In genomic region chr20:51738877-51739447, GRCh38 we compare ENCODE assay signal across 20 cellular contexts. TPM values are rescaled to one million over a fixed set of nuclear protein-coding genes. Genes with fewer than 3 reads are reported as not detected.
A peak's percentile ranks its signal among the peaks of the same experiment; 100 is the strongest.
DNase-seq lines count a peak whose midpoint lies in the region; TF ChIP-seq lines count a peak whose summit lies in the region.
"Had no signal": no experiment of that assay in that cellular context is flagged by ENCODE, and none has a peak within 500 bp of the region (broad histone marks: within the 10 kb centered on the region; RNA-seq: fewer than 3 reads in every experiment).

No MANE protein-coding gene starts in this region.

- H3T11ph ChIP-seq in H9 (ENCODE audit: low read length) = no peak overlapping the region

- H3K9ac ChIP-seq in H9 (ENCODE audit: extremely low read depth, insufficient read length, low read length) = no peak overlapping the region

- no peak overlapping the region for H3K4me3 ChIP-seq in stomach
- H3K4me3 ChIP-seq: cardiac muscle cell, suprapubic skin had no signal

- H3K23me2 ChIP-seq in H9 (ENCODE audit: insufficient read length, low read depth, low read length, poor library complexity, severe bottlenecking) = no peaks in the 10 kb centered on the region

- no peaks in the 10 kb centered on the region for H3K79me1 ChIP-seq in H9 (ENCODE audit: insufficient read depth, low read depth, low read length, poor library complexity, severe bottlenecking)

- no peaks in the 10 kb centered on the region for H3K27me3 ChIP-seq in H9 (ENCODE audit: insufficient read depth, low read length)
- no peaks in the 10 kb centered on the region for H3K27me3 ChIP-seq in stomach
- H3K27me3 ChIP-seq: cardiac muscle cell, suprapubic skin had no signal

- no peak for TF ChIP-seq CTCF in H9 (conservative IDR thresholded peaks at IDR 0.05)
- no peak for TF ChIP-seq CTCF in stomach (IDR thresholded peaks at IDR 0.05)
- no peak for TF ChIP-seq CTCF in CD14-positive monocyte (IDR thresholded peaks at IDR 0.05)

- H3K27me3 Mint-ChIP-seq in H9 (ENCODE audit: low read depth) = no peaks in the 10 kb centered on the region
- H3K27me3 Mint-ChIP-seq in immature natural killer cell (ENCODE audit: low read depth in 3 of 3) = peaks cover 0 to 5% (median 2%) of the 10 kb centered on the region in 3 donors
- peaks cover 0 to 6% (median 0%) of the 10 kb centered on the region in 3 donors for H3K27me3 Mint-ChIP-seq in CD14-positive monocyte (ENCODE audit: low read depth in 3 of 3)

- no peak overlapping the region for H4K8ac ChIP-seq in H9 (replicated peaks; ENCODE audit: insufficient read length, low read depth, low read length)

- DNase-seq in H9 (no peak), M059J (ENCODE audit: low read depth) (peak; percentile 39), immature natural killer cell (peak in 2 of 3 donors; percentile 0 to 14), stomach (peak; percentile 65), CD14-positive monocyte (ENCODE audit: low spot score) (no peak), epidermal melanocyte (ENCODE audit: insufficient read length, low spot score) (no peak)
- DNase-seq in activated CD4-positive, alpha-beta T cell treated with anti-CD3 and anti-CD28 coated beads, Interleukin-2, amount 50 U/mL, for 48 hours = no peak
- DNase-seq: activated CD4-positive, alpha-beta T cell treated with anti-CD3 and anti-CD28 coated beads for 48 hours; activated CD8-positive, alpha-beta memory T cell treated with anti-CD3 and anti-CD28 coated beads, Interleukin-2, amount 50 U/mL, for 4 hours; activated effector memory CD4-positive, alpha-beta T cell treated with Interleukin-2 at 50 U/mL for 16 hours; CD8-positive, alpha-beta T cell; dermis blood vessel endothelial cell; NCI-H1436 treated with DMSO at 0.1 percent for 48 hours; NCI-H2171 treated with DMSO at 0.1 percent for 48 hours; NCI-H69; right cardiac atrium; SIG-M5; T-helper 1 cell had no signal

- H4K20me1 ChIP-seq in H9 (ENCODE audit: control insufficient read depth, insufficient read depth, insufficient read length) = no peaks in the 10 kb centered on the region

- TF ChIP-seq EP300 in stomach (IDR thresholded peaks at IDR 0.05) = no peak

- intact Hi-C loops in stomach (cut with DNase I; ENCODE audit: low total_unique reads) (no loop called here), CD14-positive monocyte (cut with micrococcal nuclease) (no loop called here)

- H3K27ac ChIP-seq in H9 (ENCODE audit: insufficient read length, low read depth, low read length) = no peak overlapping the region
- peak overlapping the region in 3 of 5 donors; percentile 12 to 49 (median 24) for H3K27ac ChIP-seq in stomach
- H3K27ac ChIP-seq: cardiac muscle cell, suprapubic skin had no signal

- no peak overlapping the region for H2BK5ac ChIP-seq in H9 (ENCODE audit: insufficient read length, low read length)

- H3K36me3 ChIP-seq in stomach = no peaks in the 10 kb centered on the region
- H3K36me3 ChIP-seq: cardiac muscle cell, suprapubic skin had no signal

- no peak for TF ChIP-seq POLR2A in stomach (IDR thresholded peaks at IDR 0.05)

- no peak overlapping the region for H3K18ac ChIP-seq in H9 (ENCODE audit: insufficient read length, low read depth, low read length)

- H3K9me3 ChIP-seq in H9 (ENCODE audit: control insufficient read depth, low read depth, low read length) = no peaks in the 10 kb centered on the region
- H3K9me3 ChIP-seq in stomach = no peaks in the 10 kb centered on the region
- H3K9me3 ChIP-seq: suprapubic skin had no signal

- H3K4me1 ChIP-seq in H9 (ENCODE audit: insufficient read depth, low read length) (no peaks in the 10 kb centered on the region), stomach (peaks cover 24 to 55% (median 38%) of the 10 kb centered on the region in 4 donors)

- H2BK20ac ChIP-seq in H9 (ENCODE audit: low read depth, low read length, poor library complexity, severe bottlenecking) = no peak overlapping the region

- no peak overlapping the region for H3K4me2 ChIP-seq in H9 (ENCODE audit: insufficient read depth, insufficient read length, low read length)

- H3K56ac ChIP-seq in H9 (ENCODE audit: insufficient read length, low read depth, low read length) = no peak overlapping the region

- H3K9me3 Mint-ChIP-seq in H9 = no peaks in the 10 kb centered on the region
- H3K9me3 Mint-ChIP-seq in immature natural killer cell = peaks cover 0 to 2% (median 0%) of the 10 kb centered on the region in 6 donors
- peaks cover 0 to 1% (median 0%) of the 10 kb centered on the region in 7 donors for H3K9me3 Mint-ChIP-seq in CD14-positive monocyte
- H3K9me3 Mint-ChIP-seq: CD8-positive, alpha-beta T cell had no signal

- no peak overlapping the region for H2AFZ ChIP-seq in H9 (ENCODE audit: low read length)

- no CpG with 5 or more reads among the region's 12 CpGs for WGBS in H9 (ENCODE audit: extremely low coverage, insufficient read length, low lambda C conversion rate)
- WGBS in stomach, 5 donors = 83 to 89% (median 86%) methylated on average over 12 of the region's 12 CpGs

- H3K27ac Mint-ChIP-seq in H9 (peak overlapping the region in 2 of 3 experiments; percentile 75 to 87; a peak in 4 of 7 replicates), immature natural killer cell (no peak overlapping the region), CD14-positive monocyte (peak overlapping the region in 1 of 7 donors; percentile 57)
- H3K27ac Mint-ChIP-seq: CD8-positive, alpha-beta T cell had no signal

- no peak overlapping the region for H3K4ac ChIP-seq in H9 (ENCODE audit: low read depth, low read length)

- no peak overlapping the region for H2AK5ac ChIP-seq in H9 (ENCODE audit: insufficient read length, low read length)

- H4K5ac ChIP-seq in H9 (ENCODE audit: insufficient read length, low read depth, low read length) = no peak overlapping the region

- H3K4me1 Mint-ChIP-seq in H9 (peaks cover 10 to 13% of the 10 kb centered on the region in 2 experiments; a peak in 3 of 4 replicates), immature natural killer cell (peaks cover 0 to 16% of the 10 kb centered on the region in 2 donors), CD14-positive monocyte (peaks cover 5% of the 10 kb centered on the region)

- H4K91ac ChIP-seq in H9 (ENCODE audit: insufficient read length, low read depth, low read length) = no peak overlapping the region

- H3K36me3 Mint-ChIP-seq in H9 (ENCODE audit: insufficient read depth in 1 of 3, low read depth in 3 of 3) (no peaks in the 10 kb centered on the region), immature natural killer cell (no peaks in the 10 kb centered on the region), CD14-positive monocyte (no peaks in the 10 kb centered on the region)
- H3K36me3 Mint-ChIP-seq: CD8-positive, alpha-beta T cell had no signal

- no peak overlapping the region for H3K14ac ChIP-seq in H9 (ENCODE audit: insufficient read depth, low read length)

- no peak overlapping the region for H2BK15ac ChIP-seq in H9 (ENCODE audit: low read depth, low read length)

- no peak overlapping the region for H3K23ac ChIP-seq in H9 (ENCODE audit: insufficient read length, low read depth, low read length)

- no peaks in the 10 kb centered on the region for H3K79me2 ChIP-seq in H9 (ENCODE audit: insufficient read depth, low read length)

- H3K4me3 Mint-ChIP-seq in H9 = no peak overlapping the region
- H3K4me3 Mint-ChIP-seq in immature natural killer cell = peak overlapping the region in 1 of 5 donors; percentile 30
- no peak overlapping the region for H3K4me3 Mint-ChIP-seq in CD14-positive monocyte
- H3K4me3 Mint-ChIP-seq: CD8-positive, alpha-beta T cell had no signal

- no peak overlapping the region for H2BK12ac ChIP-seq in H9 (ENCODE audit: insufficient read length, low read depth, low read length)

- H2BK120ac ChIP-seq in H9 (ENCODE audit: low read depth, low read length, poor library complexity, severe bottlenecking) = no peak overlapping the region

RNA-seq across cellular contexts. Expression of gene ATP9A, which starts 29.2 kb away (rescaled TPM):
- 11.5 and 12.1 TPM in 2 replicates for total RNA-seq in H9 (2021)
- 11.0 and 20.6 TPM in 2 replicates for total RNA-seq in M059J (2014; rRNA removed; shearing (Covaris generic))
- polyA plus RNA-seq in immature natural killer cell = 1 to 10 TPM in 2 of 3 donors, under 1 TPM in 1; 0.82 to 2.8 (median 1.2) TPM
- total RNA-seq in stomach = 10 to 100 TPM; 10.7 to 58.9 (median 32.7) TPM
- 1 to 10 TPM; 3.2 to 5.5 (median 5.2) TPM for polyA plus RNA-seq in stomach
- not detected for polyA plus RNA-seq in CD14-positive monocyte

Comparison
In these comparisons a context has a peak if more than half of its experiments do, and no peak if none do; other contexts are left out.
1. DNase-seq: peak in M059J (single experiment), immature natural killer cell (2 of 3) and stomach (single experiment); none in H9 (single experiment), activated CD4-positive, alpha-beta T cell treated with anti-CD3 and anti-CD28 coated beads, Interleukin-2, amount 50 U/mL, for 48 hours (0 of 2), CD14-positive monocyte (single experiment) and epidermal melanocyte (single experiment).
2. H3K27ac Mint-ChIP-seq: peak in H9 (2 of 3); none in immature natural killer cell (0 of 6).